In the genomic region with DNA sequence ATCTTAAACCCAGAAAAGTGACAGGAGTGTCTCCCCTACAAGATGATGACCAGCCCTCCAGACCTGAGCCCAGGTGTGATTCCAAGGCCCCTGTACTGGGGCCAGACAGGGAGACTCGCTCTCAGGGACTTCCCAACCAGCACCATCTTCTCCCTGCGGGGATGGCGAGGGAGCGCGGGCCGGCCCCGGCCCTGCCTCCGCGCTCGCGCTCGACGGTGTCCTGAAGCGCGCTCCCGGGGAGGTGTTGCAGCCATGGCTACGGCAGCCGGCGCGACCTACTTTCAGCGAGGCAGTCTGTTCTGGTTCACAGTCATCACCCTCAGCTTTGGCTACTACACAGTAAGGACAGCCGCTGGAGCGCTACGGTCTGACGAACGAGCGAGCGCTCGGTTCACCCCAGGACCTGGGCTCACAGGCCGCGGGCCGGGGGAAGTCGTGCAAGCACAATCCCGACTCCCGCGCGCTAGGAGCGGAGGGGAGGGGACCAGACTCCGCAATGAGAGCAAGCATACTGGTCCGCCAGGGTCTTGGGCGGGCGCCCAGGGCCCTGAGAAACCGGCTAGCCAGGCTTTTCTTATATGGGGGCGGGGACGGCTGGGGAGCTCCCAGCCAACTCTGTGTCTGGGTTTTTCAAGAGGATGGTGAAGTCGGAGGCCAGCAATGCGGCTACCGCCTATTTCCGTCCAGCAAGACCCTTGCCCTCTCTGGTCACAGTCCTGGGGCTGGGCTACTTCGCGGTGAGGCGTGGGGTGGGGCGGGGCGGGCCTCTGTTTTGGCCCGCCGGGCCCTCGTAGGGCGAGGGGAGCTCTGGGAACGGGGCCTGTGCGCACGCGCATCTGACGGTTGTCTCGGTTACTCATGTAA, we compare ENCODE assay signal across 8 cellular contexts. TPM values are rescaled to one million over a fixed set of nuclear protein-coding genes. Genes with fewer than 3 reads are reported as not detected.
DNase-seq lines count a peak whose midpoint lies in the region; ATAC-seq lines count a peak whose summit lies in the region.

A gene with protein sequence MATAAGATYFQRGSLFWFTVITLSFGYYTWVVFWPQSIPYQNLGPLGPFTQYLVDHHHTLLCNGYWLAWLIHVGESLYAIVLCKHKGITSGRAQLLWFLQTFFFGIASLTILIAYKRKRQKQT (plus strand): TSS at position 218 of the 864 bp plus-strand sequence. CDS start 35 bp downstream, at position 253.

- no peaks in the 10 kb centered on the region for H3K27me3 ChIP-seq in layer of hippocampus (ENCODE audit: control insufficient read depth, insufficient read depth, low read length)

- DNase-seq in AML-193 (lab: John Stamatoyannopoulos, UW): peak; percentile 81 to 89
- DNase-seq in NCI-H460 (ENCODE audit: extremely low read depth, low read depth): peak; percentile 80
- DNase-seq in activated CD4-positive, alpha-beta T cell treated with anti-CD3 and anti-CD28 coated beads for 4 hours: peak; percentile 87 to 88
- peak; percentile 77 to 86 (median 82) for DNase-seq in stimulated activated CD4-positive, alpha-beta T cell treated with anti-CD3 and anti-CD28 coated beads, Interleukin-1b, Interleukin-23, amount 100 ng/mL, for 24 hours (ENCODE audit: low read depth in 4 of 4, low spot score in 1 of 4)

- H3K27ac ChIP-seq in cingulate gyrus (ENCODE audit: low read depth, low read length) (peak within 1 kb of the TSS; percentile 99), layer of hippocampus (ENCODE audit: low read depth, low read length) (peak within 1 kb of the TSS; percentile 89)

- ATAC-seq in GM19043 (IDR thresholded peaks at IDR 0.05; ENCODE audit: low read depth, unreplicated experiment) (peak; percentile 87), HG03354 (IDR thresholded peaks at IDR 0.05; ENCODE audit: poor library complexity, severe bottlenecking, unreplicated experiment) (peak; percentile 85)

RNA-seq across cellular contexts. Expression of the gene that starts here (rescaled TPM):
- total RNA-seq in NCI-H460 (2014; rRNA removed; shearing (Covaris generic)): 31.6 and 41.9 TPM in 2 replicates
- polyA plus RNA-seq in NCI-H460 (2014; cell fraction: nucleus; rRNA removed): 20.0 and 26.7 TPM in 2 replicates

Comparison
In these comparisons a context has a peak if more than half of its experiments do, and no peak if none do; other contexts are left out.
1. Peak in every context shown above with its lines: DNase-seq, ATAC-seq and H3K27ac ChIP-seq.